ENCODE assay signal across 23 cellular contexts in genomic region chr21:36115138-36115710, GRCh38. TPM values are rescaled to one million over a fixed set of nuclear protein-coding genes. Genes with fewer than 3 reads are reported as not detected.
A peak's percentile ranks its signal among the peaks of the same experiment; 100 is the strongest.
DNase-seq lines count a peak whose midpoint lies in the region; ATAC-seq lines count a peak whose summit lies in the region.
"Had no signal": no experiment of that assay in that cellular context is flagged by ENCODE, and none has a peak within 500 bp of the region (broad histone marks: within the 10 kb centered on the region; RNA-seq: fewer than 3 reads in every experiment).

No MANE protein-coding gene starts in this region.

- no peaks in the 10 kb centered on the region for H3K36me3 Mint-ChIP-seq in activated naive CD8-positive, alpha-beta T cell treated with anti-CD3 and anti-CD28 coated beads, Interleukin-2, amount 10 ng/mL, durations not matched to agents 7 days and 5 days
- H3K36me3 Mint-ChIP-seq in activated naive CD8-positive, alpha-beta T cell treated with anti-CD3 and anti-CD28 coated beads for 36 hours = no peaks in the 10 kb centered on the region
- peaks cover 2% of the 10 kb centered on the region for H3K36me3 Mint-ChIP-seq in T-helper 17 cell (ENCODE audit: low read depth)
- peaks cover 13% of the 10 kb centered on the region for H3K36me3 Mint-ChIP-seq in stimulated activated effector memory CD8-positive, alpha-beta T cell treated with anti-CD3 and anti-CD28 coated beads, Interleukin-12 subunit alpha, Interleukin-12 subunit beta, amount 100 ng/mL, for 72 hours
- H3K36me3 Mint-ChIP-seq: CD14-positive monocyte had no signal

- no peaks in the 10 kb centered on the region for H3K9me3 ChIP-seq in T-helper 17 cell (ENCODE audit: control insufficient read depth, low read length, poor library complexity, severe bottlenecking)
- H3K9me3 ChIP-seq: right lobe of liver had no signal

- peaks cover 32% of the 10 kb centered on the region for H3K4me1 Mint-ChIP-seq in activated naive CD8-positive, alpha-beta T cell treated with anti-CD3 and anti-CD28 coated beads, Interleukin-2, amount 10 ng/mL, durations not matched to agents 7 days and 5 days
- H3K4me1 Mint-ChIP-seq in activated naive CD8-positive, alpha-beta T cell treated with anti-CD3 and anti-CD28 coated beads for 36 hours = peaks cover 21% of the 10 kb centered on the region
- H3K4me1 Mint-ChIP-seq in T-helper 17 cell = peaks cover 20% of the 10 kb centered on the region
- H3K4me1 Mint-ChIP-seq in stimulated activated effector memory CD8-positive, alpha-beta T cell treated with anti-CD3 and anti-CD28 coated beads, Interleukin-12 subunit alpha, Interleukin-12 subunit beta, amount 100 ng/mL, for 72 hours = peaks cover 7% of the 10 kb centered on the region

- no peak for DNase-seq in activated naive CD8-positive, alpha-beta T cell treated with anti-CD3 and anti-CD28 coated beads, Interleukin-2, amount 10 ng/mL, durations not matched to agents 7 days and 5 days
- no peak for DNase-seq in activated naive CD8-positive, alpha-beta T cell treated with anti-CD3 and anti-CD28 coated beads for 36 hours
- DNase-seq in MV-4-11 (lab: John Stamatoyannopoulos, UW) (peak; percentile 65), T-helper 17 cell (no peak), left cardiac atrium (no peak)
- no peak for DNase-seq in stimulated activated effector memory CD8-positive, alpha-beta T cell treated with anti-CD3 and anti-CD28 coated beads, Interleukin-12 subunit alpha, Interleukin-12 subunit beta, amount 100 ng/mL, for 72 hours (ENCODE audit: low spot score in 2 of 2)
- DNase-seq in activated CD4-positive, alpha-beta T cell treated with anti-CD3 and anti-CD28 coated beads for 48 hours = no peak
- DNase-seq: activated naive CD4-positive, alpha-beta T cell treated with anti-CD3 and anti-CD28 coated beads, Interleukin-2, amount 50 U/mL, for 16 hours; activated T-cell treated with anti-CD3 and anti-CD28 coated beads, Interleukin-2, amount 50 U/mL, for 4 hours; cerebellar nuclear complex; HCEC 1CT; heart right ventricle; left ventricle myocardium inferior; midbrain; MM.1S; NCI-H187; NCI-H526; PC-3; right lobe of liver; SHP77 had no signal

- peaks cover 2% of the 10 kb centered on the region for H3K27me3 Mint-ChIP-seq in activated naive CD8-positive, alpha-beta T cell treated with anti-CD3 and anti-CD28 coated beads, Interleukin-2, amount 10 ng/mL, durations not matched to agents 7 days and 5 days
- no peaks in the 10 kb centered on the region for H3K27me3 Mint-ChIP-seq in activated naive CD8-positive, alpha-beta T cell treated with anti-CD3 and anti-CD28 coated beads for 36 hours
- H3K27me3 Mint-ChIP-seq in T-helper 17 cell = peaks cover 2% of the 10 kb centered on the region

- H3K4me3 Mint-ChIP-seq in activated naive CD8-positive, alpha-beta T cell treated with anti-CD3 and anti-CD28 coated beads, Interleukin-2, amount 10 ng/mL, durations not matched to agents 7 days and 5 days = no peak overlapping the region
- no peak overlapping the region for H3K4me3 Mint-ChIP-seq in activated naive CD8-positive, alpha-beta T cell treated with anti-CD3 and anti-CD28 coated beads for 36 hours
- peak overlapping the region; percentile 94 for H3K4me3 Mint-ChIP-seq in T-helper 17 cell
- no peak overlapping the region for H3K4me3 Mint-ChIP-seq in stimulated activated effector memory CD8-positive, alpha-beta T cell treated with anti-CD3 and anti-CD28 coated beads, Interleukin-12 subunit alpha, Interleukin-12 subunit beta, amount 100 ng/mL, for 72 hours
- H3K4me3 Mint-ChIP-seq: activated T-cell treated with anti-CD3 and anti-CD28 coated beads, Interleukin-2, amount 50 U/mL, for 4 hours; CD14-positive monocyte; neural crest cell had no signal

- ATAC-seq in activated naive CD8-positive, alpha-beta T cell treated with anti-CD3 and anti-CD28 coated beads, Interleukin-2, amount 10 ng/mL, durations not matched to agents 7 days and 5 days (ENCODE audit: low read depth) = peak; percentile 28
- ATAC-seq in T-helper 17 cell = no peak
- no peak for ATAC-seq in left cardiac atrium
- no peak for ATAC-seq in stimulated activated effector memory CD8-positive, alpha-beta T cell treated with anti-CD3 and anti-CD28 coated beads, Interleukin-12 subunit alpha, Interleukin-12 subunit beta, amount 100 ng/mL, for 72 hours
- ATAC-seq: activated T-cell treated with anti-CD3 and anti-CD28 coated beads, Interleukin-2, amount 50 U/mL, for 4 hours; heart right ventricle; K562; PC-3; right lobe of liver had no signal

- intact Hi-C loops in left cardiac atrium (cut with DNase I) = no loop called here

- H3K9me3 Mint-ChIP-seq in activated naive CD8-positive, alpha-beta T cell treated with anti-CD3 and anti-CD28 coated beads, Interleukin-2, amount 10 ng/mL, durations not matched to agents 7 days and 5 days = no peaks in the 10 kb centered on the region
- H3K9me3 Mint-ChIP-seq in activated naive CD8-positive, alpha-beta T cell treated with anti-CD3 and anti-CD28 coated beads for 36 hours = no peaks in the 10 kb centered on the region
- no peaks in the 10 kb centered on the region for H3K9me3 Mint-ChIP-seq in stimulated activated effector memory CD8-positive, alpha-beta T cell treated with anti-CD3 and anti-CD28 coated beads, Interleukin-12 subunit alpha, Interleukin-12 subunit beta, amount 100 ng/mL, for 72 hours
- H3K9me3 Mint-ChIP-seq: activated T-cell treated with anti-CD3 and anti-CD28 coated beads, Interleukin-2, amount 50 U/mL, for 4 hours; neural crest cell had no signal

- POLR2A ChIA-PET in activated naive CD8-positive, alpha-beta T cell treated with anti-CD3 and anti-CD28 coated beads, Interleukin-2, amount 10 ng/mL, durations not matched to agents 7 days and 5 days (lab: Charles Lee) = interaction anchor here (0.6 to 2.9 kb wide), 4 partner anchors 45 to 1308 kb away, joined by 3 to 7 read pairs (median 6); partner anchors contain the start of genes CBR1 and SETD4

- H3K27ac Mint-ChIP-seq in activated naive CD8-positive, alpha-beta T cell treated with anti-CD3 and anti-CD28 coated beads, Interleukin-2, amount 10 ng/mL, durations not matched to agents 7 days and 5 days = peak overlapping the region; percentile 58
- H3K27ac Mint-ChIP-seq in activated naive CD8-positive, alpha-beta T cell treated with anti-CD3 and anti-CD28 coated beads for 36 hours = no peak overlapping the region
- peak overlapping the region; percentile 96 for H3K27ac Mint-ChIP-seq in T-helper 17 cell
- no peak overlapping the region for H3K27ac Mint-ChIP-seq in stimulated activated effector memory CD8-positive, alpha-beta T cell treated with anti-CD3 and anti-CD28 coated beads, Interleukin-12 subunit alpha, Interleukin-12 subunit beta, amount 100 ng/mL, for 72 hours

RNA-seq across cellular contexts. Expression of gene CBR3, which starts 19.7 kb away (rescaled TPM):
- total RNA-seq in activated naive CD8-positive, alpha-beta T cell treated with anti-CD3 and anti-CD28 coated beads, Interleukin-2, amount 10 ng/mL, durations not matched to agents 7 days and 5 days = 10 to 100 TPM; 14.6 to 14.9 TPM
- total RNA-seq in activated naive CD8-positive, alpha-beta T cell treated with anti-CD3 and anti-CD28 coated beads for 36 hours = 1 to 10 TPM; 9.5 to 9.7 TPM
- total RNA-seq in T-helper 17 cell (1 to 10 TPM; 2.2 to 3.1 TPM), left cardiac atrium (1 to 10 TPM; 4.9 to 7.5 TPM)
- total RNA-seq: K562 had no signal

RNA-seq across cellular contexts. Expression of gene DOP1B, which starts 41.4 kb away (rescaled TPM):
- total RNA-seq in activated naive CD8-positive, alpha-beta T cell treated with anti-CD3 and anti-CD28 coated beads, Interleukin-2, amount 10 ng/mL, durations not matched to agents 7 days and 5 days = 10 to 100 TPM; 24.1 to 27.1 TPM
- 10 to 100 TPM in 1 of 2 experiments, 1 to 10 TPM in 1; 9.9 to 10.9 TPM for total RNA-seq in activated naive CD8-positive, alpha-beta T cell treated with anti-CD3 and anti-CD28 coated beads for 36 hours
- total RNA-seq in T-helper 17 cell = 10 to 100 TPM; 25.3 to 35.0 TPM
- total RNA-seq in left cardiac atrium = 1 to 10 TPM; 6.5 to 7.0 TPM

RNA-seq across cellular contexts. Expression of gene CBR1, which starts 45.4 kb away (rescaled TPM):
- 10 to 100 TPM; 40.7 to 43.8 TPM for total RNA-seq in activated naive CD8-positive, alpha-beta T cell treated with anti-CD3 and anti-CD28 coated beads, Interleukin-2, amount 10 ng/mL, durations not matched to agents 7 days and 5 days
- 10 to 100 TPM; 43.4 to 43.7 TPM for total RNA-seq in activated naive CD8-positive, alpha-beta T cell treated with anti-CD3 and anti-CD28 coated beads for 36 hours
- total RNA-seq in T-helper 17 cell = 1 to 10 TPM; 4.2 to 6.3 TPM
- total RNA-seq in left cardiac atrium = 10 to 100 TPM; 25.3 to 34.8 TPM

RNA-seq across cellular contexts. Expression of gene SETD4, which starts 54.9 kb away (rescaled TPM):
- total RNA-seq in activated naive CD8-positive, alpha-beta T cell treated with anti-CD3 and anti-CD28 coated beads, Interleukin-2, amount 10 ng/mL, durations not matched to agents 7 days and 5 days = 10 to 100 TPM; 20.5 to 29.7 TPM
- 10 to 100 TPM; 15.0 to 15.9 TPM for total RNA-seq in activated naive CD8-positive, alpha-beta T cell treated with anti-CD3 and anti-CD28 coated beads for 36 hours
- total RNA-seq in T-helper 17 cell = 10 to 100 TPM; 16.5 to 19.1 TPM
- total RNA-seq in left cardiac atrium = 10 to 100 TPM; 11.5 TPM

Comparison
In these comparisons a context has a peak if more than half of its experiments do, and no peak if none do; other contexts are left out.
1. H3K27ac Mint-ChIP-seq: peak in activated naive CD8-positive, alpha-beta T cell treated with anti-CD3 and anti-CD28 coated beads, Interleukin-2, amount 10 ng/mL, durations not matched to agents 7 days and 5 days (single experiment) and T-helper 17 cell (single experiment); none in activated naive CD8-positive, alpha-beta T cell treated with anti-CD3 and anti-CD28 coated beads for 36 hours (single experiment) and stimulated activated effector memory CD8-positive, alpha-beta T cell treated with anti-CD3 and anti-CD28 coated beads, Interleukin-12 subunit alpha, Interleukin-12 subunit beta, amount 100 ng/mL, for 72 hours (single experiment).